8 cellular contexts compared by ENCODE assay signal in genomic region chr18:23071285-23071684, GRCh38.
DNase-seq lines count a peak whose midpoint lies in the region; ATAC-seq, FAIRE-seq and TF ChIP-seq lines count a peak whose summit lies in the region.

No MANE protein-coding gene starts in this region.

- CTCF ChIA-PET in K562 (lab: Yijun Ruan, JAX; ENCODE audit: low intra/inter-chr PET ratio), result no interaction called here

- no peaks in the 10 kb centered on the region for H3K79me2 ChIP-seq in K562 (ENCODE audit: control insufficient read depth, insufficient read depth, low read length)

- H3K9ac ChIP-seq in K562 (ENCODE audit: insufficient read depth in 1 of 2, low read depth in 2 of 2, low read length in 2 of 2), result no peak overlapping the region

- POLR2A ChIA-PET in K562 (lab: Yijun Ruan, JAX), result no interaction called here

- H3K9me3 ChIP-seq in K562 (replicated peaks; ENCODE audit: control insufficient read depth, insufficient read depth, low read depth, low read length), result no peaks in the 10 kb centered on the region

- no peaks in the 10 kb centered on the region for H3K36me3 ChIP-seq in K562 (ENCODE audit: control insufficient read depth, insufficient read depth, low read length)

- no peaks in the 10 kb centered on the region for H3K4me1 ChIP-seq in K562 (replicated peaks in 1 of 2; ENCODE audit: control insufficient read depth in 2 of 2, insufficient read depth in 2 of 2, low read length in 2 of 2)

- no peak for TF ChIP-seq POLR2A in K562 (conservative IDR thresholded peaks at IDR 0.05)

- TF ChIP-seq RAD21 in K562 (CRISPR knock-in tag; conservative IDR thresholded peaks at IDR 0.05 in 1 of 2, IDR thresholded peaks at IDR 0.05 in 1 of 2), result no peak

- no peak overlapping the region for H2AFZ ChIP-seq in K562 (ENCODE audit: low read depth, low read length)

- in situ Hi-C loops in K562 (cut with MboI), result no loop called here

- no peak for TF ChIP-seq EP300 in K562 (IDR thresholded peaks at IDR 0.05; ENCODE audit: low read length)

- H3K9me1 ChIP-seq in K562 (ENCODE audit: control insufficient read depth, insufficient read depth, low read length), result no peaks in the 10 kb centered on the region

- no peak overlapping the region for H3K27ac ChIP-seq in K562 (ENCODE audit: extremely low read depth, low read depth, low read length)

- 0% methylated on average over 5 of the region's 5 CpGs for WGBS in K562 (ENCODE audit: insufficient coverage, low coverage, missing lambda C conversion rate)

- H3K4me3 ChIP-seq in K562, result no peak overlapping the region

- no peak overlapping the region for H3K4me2 ChIP-seq in K562 (ENCODE audit: insufficient read depth, low read length)

- intact Hi-C loops in K562 (cut with micrococcal nuclease), result loop anchor here (10.0 kb wide), 1 partner anchor 136 kb away; the partner anchor contains the start of gene RBBP8

- no peak for TF ChIP-seq CTCF in K562 (IDR thresholded peaks at IDR 0.05 in 2 of 3, conservative IDR thresholded peaks at IDR 0.05 in 1 of 3; ENCODE audit: insufficient read depth in 2 of 3, low read depth in 1 of 3, low read length in 3 of 3)

- peaks cover 30 to 55% of the 10 kb centered on the region in 2 experiments; a peak in 4 of 5 replicates for H3K27me3 ChIP-seq in K562 (ENCODE audit: control insufficient read depth in 2 of 2, insufficient read depth in 2 of 2, low read length in 2 of 2)

- ATAC-seq in HG03442 (IDR thresholded peaks at IDR 0.05; ENCODE audit: unreplicated experiment) (peak; percentile 97), K562 (no peak)

- no peak for FAIRE-seq in K562 (lab: Jason Lieb, UNC)

- no TSS peak for BruUV-seq in K562 (replicated peaks; lab: Mats Ljungman, UMichigan)

- DNase-seq in A172 (ENCODE audit: low spot score) (peak; percentile 66), GM19240 (ENCODE audit: insufficient read length, low spot score) (peak; percentile 47), UCSD-AML1 (lab: John Stamatoyannopoulos, UW; ENCODE audit: unreplicated experiment) (peak; percentile 85), K562 (ENCODE audit: extremely low read depth in 1 of 4, low spot score in 3 of 4) (no peak), SHP77 treated with DMSO at 0.1 percent for 48 hours (lab: John Stamatoyannopoulos, UW) (no peak), HPDE6-E6E7 (ENCODE audit: extremely low spot score) (no peak)
- DNase-seq in stimulated activated CD4-positive, alpha-beta T cell treated with anti-CD3 and anti-CD28 coated beads, Interleukin-15, amount 100 ng/mL, for 1 hour (ENCODE audit: low read depth in 1 of 2, low spot score in 1 of 2), result peak; percentile 35 to 61

- no peaks in the 10 kb centered on the region for H4K20me1 ChIP-seq in K562 (replicated peaks; ENCODE audit: control insufficient read depth, insufficient read depth, low read length)

TF ChIP-seq in K562, 482 proteins besides CTCF, POLR2A, EP300 and RAD21:
- TF ChIP-seq KDM5B (IDR thresholded peaks at IDR 0.05; ENCODE audit: insufficient replicate concordance, low read depth, low read length) (no peak), GABPA (tag; conservative IDR thresholded peaks at IDR 0.05; ENCODE audit: low read depth) (peak; percentile 53; the same call in 1 of the 2 replicates)

Comparison
In these comparisons a context has a peak if more than half of its experiments do, and no peak if none do; other contexts are left out.
1. DNase-seq: peak in A172 (single experiment), GM19240 (single experiment), UCSD-AML1 (single experiment) and stimulated activated CD4-positive, alpha-beta T cell treated with anti-CD3 and anti-CD28 coated beads, Interleukin-15, amount 100 ng/mL, for 1 hour (2 of 2); none in K562 (0 of 4), SHP77 treated with DMSO at 0.1 percent for 48 hours (single experiment) and HPDE6-E6E7 (single experiment).